In the genomic region with DNA sequence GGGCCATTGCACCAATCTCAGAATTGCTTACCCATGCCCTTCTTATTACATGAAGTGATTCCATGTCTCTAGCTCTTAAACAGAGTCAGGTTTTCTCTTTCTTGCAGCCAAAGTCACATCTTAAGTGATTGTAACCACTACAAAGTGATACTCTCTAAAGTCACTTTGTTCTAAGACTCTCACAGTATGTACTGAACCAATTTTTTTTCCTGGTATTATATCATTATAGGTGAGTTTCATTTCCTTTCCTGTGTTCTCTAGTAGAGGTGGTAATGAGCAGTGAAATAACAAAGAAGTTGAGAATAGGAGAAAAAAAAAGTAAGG, we compare ENCODE assay signal across 20 cellular contexts.
DNase-seq lines count a peak whose midpoint lies in the region; ATAC-seq and TF ChIP-seq lines count a peak whose summit lies in the region.
"Had no signal": no experiment of that assay in that cellular context is flagged by ENCODE, and none has a peak within 500 bp of the region (broad histone marks: within the 10 kb centered on the region; RNA-seq: fewer than 3 reads in every experiment).

No MANE protein-coding gene starts in this region.

- no peaks in the 10 kb centered on the region for H3K9me3 Mint-ChIP-seq in activated naive CD4-positive, alpha-beta T cell treated with anti-CD3 and anti-CD28 coated beads, Interleukin-2, amount 50 U/mL, for 24 hours
- no peaks in the 10 kb centered on the region for H3K9me3 Mint-ChIP-seq in activated naive CD8-positive, alpha-beta T cell treated with anti-CD3 and anti-CD28 coated beads, Interleukin-2, amount 50 U/mL, for 24 hours
- H3K9me3 Mint-ChIP-seq in stimulated activated naive CD8-positive, alpha-beta T cell treated with anti-CD3 and anti-CD28 coated beads, Interleukin-15, Interleukin-2, amounts not matched to agents 100 ng/mL and 50 ng/mL, for 24 hours, result no peaks in the 10 kb centered on the region
- H3K9me3 Mint-ChIP-seq: IgD-negative memory B cell had no signal

- H3K36me3 Mint-ChIP-seq in activated naive CD4-positive, alpha-beta T cell treated with anti-CD3 and anti-CD28 coated beads, Interleukin-2, amount 50 U/mL, for 24 hours, result peaks cover 1% of the 10 kb centered on the region
- H3K36me3 Mint-ChIP-seq in activated naive CD8-positive, alpha-beta T cell treated with anti-CD3 and anti-CD28 coated beads, Interleukin-2, amount 50 U/mL, for 24 hours (ENCODE audit: low read depth), result peaks cover 2% of the 10 kb centered on the region
- no peaks in the 10 kb centered on the region for H3K36me3 Mint-ChIP-seq in stimulated activated naive CD8-positive, alpha-beta T cell treated with anti-CD3 and anti-CD28 coated beads, Interleukin-15, Interleukin-2, amounts not matched to agents 100 ng/mL and 50 ng/mL, for 24 hours (ENCODE audit: low read depth)
- H3K36me3 Mint-ChIP-seq: IgD-negative memory B cell had no signal

- H3K9me3 ChIP-seq in OCI-LY7 (ENCODE audit: low read length), result no peaks in the 10 kb centered on the region
- H3K9me3 ChIP-seq: sigmoid colon, thoracic aorta had no signal

- H4K20me1 ChIP-seq in OCI-LY7 (ENCODE audit: insufficient read depth, low read length), result no peaks in the 10 kb centered on the region

- H3K79me2 ChIP-seq in OCI-LY7 (ENCODE audit: insufficient read depth, low read depth, low read length), result no peaks in the 10 kb centered on the region
- H3K79me2 ChIP-seq: parathyroid adenoma had no signal

- H3K4me1 ChIP-seq in OCI-LY7 (ENCODE audit: insufficient read depth, low read length, poor library complexity, severe bottlenecking), result peaks cover 49% of the 10 kb centered on the region
- H3K4me1 ChIP-seq: parathyroid adenoma, sigmoid colon had no signal

- CTCF ChIA-PET in OCI-LY7 (lab: Charles Lee; ENCODE audit: unreplicated experiment), result no interaction called here

- intact Hi-C loops in OCI-LY7 (cut with micrococcal nuclease; ENCODE audit: unreplicated experiment), result no loop called here

- H3K4me1 Mint-ChIP-seq in activated naive CD4-positive, alpha-beta T cell treated with anti-CD3 and anti-CD28 coated beads, Interleukin-2, amount 50 U/mL, for 24 hours, result peaks cover 90% of the 10 kb centered on the region
- H3K4me1 Mint-ChIP-seq in activated naive CD8-positive, alpha-beta T cell treated with anti-CD3 and anti-CD28 coated beads, Interleukin-2, amount 50 U/mL, for 24 hours, result peaks cover 82% of the 10 kb centered on the region
- peaks cover 88% of the 10 kb centered on the region for H3K4me1 Mint-ChIP-seq in stimulated activated naive CD8-positive, alpha-beta T cell treated with anti-CD3 and anti-CD28 coated beads, Interleukin-15, Interleukin-2, amounts not matched to agents 100 ng/mL and 50 ng/mL, for 24 hours (ENCODE audit: low read depth)

- no peak for TF ChIP-seq CTCF in OCI-LY7 (conservative IDR thresholded peaks at IDR 0.05; ENCODE audit: low read length)

- H3K4me2 ChIP-seq in OCI-LY7 (ENCODE audit: low read length), result peak overlapping the region; percentile 42
- H3K4me2 ChIP-seq: PC-9 had no signal

- H3K36me3 ChIP-seq in OCI-LY7 (ENCODE audit: insufficient read depth, low read length), result no peaks in the 10 kb centered on the region
- H3K36me3 ChIP-seq: sigmoid colon, thoracic aorta had no signal

- no peak for DNase-seq in activated naive CD4-positive, alpha-beta T cell (lab: John Stamatoyannopoulos, UW)
- DNase-seq in OCI-LY7 (ENCODE audit: low spot score), result no peak
- DNase-seq in activated naive CD8-positive, alpha-beta T cell treated with anti-CD3 and anti-CD28 coated beads, Interleukin-2, amount 50 U/mL, for 24 hours, result no peak
- no peak for DNase-seq in SIG-M5 (lab: John Stamatoyannopoulos, UW)
- DNase-seq in NCI-H187 (lab: John Stamatoyannopoulos, UW), result no peak
- DNase-seq: amniotic stem cell; caudate nucleus; effector CD4-positive, alpha-beta T cell; GDM1; glutamatergic neuron; NCI-H526 treated with DMSO at 0.1 percent for 48 hours; PC-9; sigmoid colon; stimulated activated CD4-positive, alpha-beta T cell treated with anti-CD3 and anti-CD28 coated beads, Interleukin-4, amount 100 ng/mL, for 1 hour had no signal

- peak; percentile 3 for ATAC-seq in activated naive CD8-positive, alpha-beta T cell treated with anti-CD3 and anti-CD28 coated beads, Interleukin-2, amount 50 U/mL, for 24 hours
- no peak for ATAC-seq in HG03460 (IDR thresholded peaks at IDR 0.05; ENCODE audit: unreplicated experiment)

- H3K27me3 Mint-ChIP-seq in activated naive CD4-positive, alpha-beta T cell treated with anti-CD3 and anti-CD28 coated beads, Interleukin-2, amount 50 U/mL, for 24 hours, result no peaks in the 10 kb centered on the region
- no peaks in the 10 kb centered on the region for H3K27me3 Mint-ChIP-seq in activated naive CD8-positive, alpha-beta T cell treated with anti-CD3 and anti-CD28 coated beads, Interleukin-2, amount 50 U/mL, for 24 hours
- no peaks in the 10 kb centered on the region for H3K27me3 Mint-ChIP-seq in stimulated activated naive CD8-positive, alpha-beta T cell treated with anti-CD3 and anti-CD28 coated beads, Interleukin-15, Interleukin-2, amounts not matched to agents 100 ng/mL and 50 ng/mL, for 24 hours
- H3K27me3 Mint-ChIP-seq: IgD-negative memory B cell had no signal

- no peak overlapping the region for H3K27ac ChIP-seq in OCI-LY7 (ENCODE audit: low read depth, low read length, poor library complexity, severe bottlenecking)
- H3K27ac ChIP-seq: parathyroid adenoma, PC-9, sigmoid colon, thoracic aorta had no signal

- H3K27ac Mint-ChIP-seq in activated naive CD4-positive, alpha-beta T cell treated with anti-CD3 and anti-CD28 coated beads, Interleukin-2, amount 50 U/mL, for 24 hours, result peak overlapping the region; percentile 94
- peak overlapping the region; percentile 88 for H3K27ac Mint-ChIP-seq in activated naive CD8-positive, alpha-beta T cell treated with anti-CD3 and anti-CD28 coated beads, Interleukin-2, amount 50 U/mL, for 24 hours
- H3K27ac Mint-ChIP-seq in stimulated activated naive CD8-positive, alpha-beta T cell treated with anti-CD3 and anti-CD28 coated beads, Interleukin-15, Interleukin-2, amounts not matched to agents 100 ng/mL and 50 ng/mL, for 24 hours, result peak overlapping the region; percentile 94

- BruUV-seq in OCI-LY7 (replicated peaks; lab: Mats Ljungman, UMichigan), result no TSS peak

- H2AFZ ChIP-seq in OCI-LY7 (ENCODE audit: low read length), result no peak overlapping the region; the same call in 1 of the 2 replicates
- H2AFZ ChIP-seq: parathyroid adenoma, PC-9 had no signal

- peak overlapping the region; percentile 56 for H3K4me3 Mint-ChIP-seq in activated naive CD4-positive, alpha-beta T cell treated with anti-CD3 and anti-CD28 coated beads, Interleukin-2, amount 50 U/mL, for 24 hours
- H3K4me3 Mint-ChIP-seq in activated naive CD8-positive, alpha-beta T cell treated with anti-CD3 and anti-CD28 coated beads, Interleukin-2, amount 50 U/mL, for 24 hours, result peak overlapping the region; percentile 44
- H3K4me3 Mint-ChIP-seq in stimulated activated naive CD8-positive, alpha-beta T cell treated with anti-CD3 and anti-CD28 coated beads, Interleukin-15, Interleukin-2, amounts not matched to agents 100 ng/mL and 50 ng/mL, for 24 hours, result peak overlapping the region; percentile 58

- POLR2A ChIA-PET in OCI-LY7 (lab: Charles Lee), result interaction anchor here (1.0 to 2.1 kb wide), 2 partner anchors 19 to 54 kb away, joined by 3 to 6 read pairs; no protein-coding TSS in a partner anchor

- H3K4me3 ChIP-seq in OCI-LY7 (ENCODE audit: low read depth, low read length, poor library complexity, severe bottlenecking), result no peak overlapping the region
- H3K4me3 ChIP-seq: PC-9, sigmoid colon, thoracic aorta had no signal

- no peaks in the 10 kb centered on the region for H3K9me2 ChIP-seq in OCI-LY7 (ENCODE audit: insufficient read depth, low read length)
